ENCODE assay signal across 26 cellular contexts in genomic region chr18:13439475-13439874, GRCh38.
DNase-seq lines count a peak whose midpoint lies in the region; ATAC-seq and TF ChIP-seq lines count a peak whose summit lies in the region.
"Had no signal": no experiment of that assay in that cellular context is flagged by ENCODE, and none has a peak within 500 bp of the region (broad histone marks: within the 10 kb centered on the region; RNA-seq: fewer than 3 reads in every experiment).

No MANE protein-coding gene starts in this region.

- no peaks in the 10 kb centered on the region for H3K27me3 ChIP-seq in DND-41 (ENCODE audit: insufficient read depth, low read length, poor library complexity)
- H3K27me3 ChIP-seq: left lung, testis, vagina had no signal

- H3K4me1 Mint-ChIP-seq in T-helper 2 cell treated with Interferon-gamma antibody and Interleukin-4, amounts not matched to agents 5 μg/mL and 100 μg/mL, for 36 hours (ENCODE audit: low read depth), result peaks cover 56% of the 10 kb centered on the region
- H3K4me1 Mint-ChIP-seq in activated T-helper 2 cell treated with anti-CD3 and anti-CD28 coated beads, Interferon-gamma antibody, Interleukin-2, Interleukin-4, amounts not matched to agents 10 μg/mL and 5 μg/mL and 100 μg/mL, durations not matched to agents 14 hours and 24 hours and 36 hours (ENCODE audit: low read depth), result peaks cover 61% of the 10 kb centered on the region
- peaks cover 6% of the 10 kb centered on the region for H3K4me1 Mint-ChIP-seq in neural crest cell

- H3K4me3 Mint-ChIP-seq in T-helper 2 cell treated with Interferon-gamma antibody and Interleukin-4, amounts not matched to agents 5 μg/mL and 100 μg/mL, for 36 hours, result peak overlapping the region; percentile 81
- peak overlapping the region; percentile 44 for H3K4me3 Mint-ChIP-seq in activated T-helper 2 cell treated with anti-CD3 and anti-CD28 coated beads, Interferon-gamma antibody, Interleukin-2, Interleukin-4, amounts not matched to agents 10 μg/mL and 5 μg/mL and 100 μg/mL, durations not matched to agents 14 hours and 24 hours and 36 hours (ENCODE audit: low read depth)
- H3K4me3 Mint-ChIP-seq in neural crest cell, result no peak overlapping the region
- H3K4me3 Mint-ChIP-seq: activated B cell treated with CpG ODN at 0.5 μM for 24 hours; central memory CD8-positive, alpha-beta T cell; GM23338 had no signal

- no peaks in the 10 kb centered on the region for H3K36me3 Mint-ChIP-seq in T-helper 2 cell treated with Interferon-gamma antibody and Interleukin-4, amounts not matched to agents 5 μg/mL and 100 μg/mL, for 36 hours (ENCODE audit: low read depth)
- H3K36me3 Mint-ChIP-seq in activated T-helper 2 cell treated with anti-CD3 and anti-CD28 coated beads, Interferon-gamma antibody, Interleukin-2, Interleukin-4, amounts not matched to agents 10 μg/mL and 5 μg/mL and 100 μg/mL, durations not matched to agents 14 hours and 24 hours and 36 hours (ENCODE audit: low read depth), result no peaks in the 10 kb centered on the region
- H3K36me3 Mint-ChIP-seq in neural crest cell (ENCODE audit: low read depth), result no peaks in the 10 kb centered on the region

- no peaks in the 10 kb centered on the region for H3K9me3 Mint-ChIP-seq in T-helper 2 cell treated with Interferon-gamma antibody and Interleukin-4, amounts not matched to agents 5 μg/mL and 100 μg/mL, for 36 hours
- H3K9me3 Mint-ChIP-seq in activated T-helper 2 cell treated with anti-CD3 and anti-CD28 coated beads, Interferon-gamma antibody, Interleukin-2, Interleukin-4, amounts not matched to agents 10 μg/mL and 5 μg/mL and 100 μg/mL, durations not matched to agents 14 hours and 24 hours and 36 hours, result no peaks in the 10 kb centered on the region
- no peaks in the 10 kb centered on the region for H3K9me3 Mint-ChIP-seq in neural crest cell
- H3K9me3 Mint-ChIP-seq: activated B cell treated with CpG ODN at 0.5 μM for 24 hours; activated T-cell treated with anti-CD3 and anti-CD28 coated beads, Interleukin-2, amount 50 U/mL, for 4 hours; central memory CD8-positive, alpha-beta T cell; GM23338 had no signal

- peak overlapping the region; percentile 98 for H3K27ac ChIP-seq in DND-41 (ENCODE audit: low read length)
- H3K27ac ChIP-seq: epithelial cell of prostate, HL-60, left lung, prostate gland, testis, vagina had no signal

- peaks cover 99% of the 10 kb centered on the region for H3K4me1 ChIP-seq in DND-41 (ENCODE audit: insufficient read depth, low read length)
- H3K4me1 ChIP-seq: prostate gland, testis had no signal

- H3K9ac ChIP-seq in DND-41 (ENCODE audit: low read depth, low read length), result peak overlapping the region; percentile 64

- no peak for DNase-seq in T-helper 2 cell treated with Interferon-gamma antibody and Interleukin-4, amounts not matched to agents 5 μg/mL and 100 μg/mL, for 36 hours (ENCODE audit: low spot score)
- DNase-seq in T-helper 2 cell, result no peak
- DNase-seq in DND-41, result peak; percentile 48
- no peak for DNase-seq in activated T-helper 2 cell treated with anti-CD3 and anti-CD28 coated beads, Interferon-gamma antibody, Interleukin-2, Interleukin-4, amounts not matched to agents 10 μg/mL and 5 μg/mL and 100 μg/mL, durations not matched to agents 14 hours and 24 hours and 36 hours (ENCODE audit: low spot score)
- no peak for DNase-seq in neural crest cell (ENCODE audit: low read depth, low spot score)
- DNase-seq in NCI-H146 (lab: John Stamatoyannopoulos, UW), result no peak
- DNase-seq in activated CD4-positive, CD25-positive, alpha-beta regulatory T cell (lab: John Stamatoyannopoulos, UW), result no peak
- DNase-seq: activated B cell treated with CpG ODN at 0.5 μM for 24 hours; activated CD8-positive, alpha-beta memory T cell treated with anti-CD3 and anti-CD28 coated beads for 24 hours; activated T-cell treated with anti-CD3 and anti-CD28 coated beads, Interleukin-2, amount 50 U/mL, for 4 hours; glutamatergic neuron; left lung; mesendoderm; MV-4-11; NCI-H446; nucleus accumbens; SHP77; stimulated activated naive CD4-positive, alpha-beta T cell treated with Interleukin-2 at 50 U/mL for 16 hours; testis had no signal

- no peaks in the 10 kb centered on the region for H3K27me3 Mint-ChIP-seq in T-helper 2 cell treated with Interferon-gamma antibody and Interleukin-4, amounts not matched to agents 5 μg/mL and 100 μg/mL, for 36 hours (ENCODE audit: low read depth)
- H3K27me3 Mint-ChIP-seq in activated T-helper 2 cell treated with anti-CD3 and anti-CD28 coated beads, Interferon-gamma antibody, Interleukin-2, Interleukin-4, amounts not matched to agents 10 μg/mL and 5 μg/mL and 100 μg/mL, durations not matched to agents 14 hours and 24 hours and 36 hours (ENCODE audit: low read depth), result no peaks in the 10 kb centered on the region
- peaks cover 16% of the 10 kb centered on the region for H3K27me3 Mint-ChIP-seq in neural crest cell (ENCODE audit: low read depth)
- H3K27me3 Mint-ChIP-seq: central memory CD8-positive, alpha-beta T cell had no signal

- peak overlapping the region; percentile 61 for H3K4me2 ChIP-seq in DND-41 (ENCODE audit: insufficient read depth, low read length)
- H3K4me2 ChIP-seq: GM23338 had no signal

- H3K36me3 ChIP-seq in DND-41 (ENCODE audit: insufficient read depth, low read length), result peaks cover 3% of the 10 kb centered on the region; the same call in 1 of the 2 replicates
- H3K36me3 ChIP-seq: left lung, prostate gland, vagina had no signal

- H3K9me3 ChIP-seq in DND-41 (ENCODE audit: insufficient read depth, low read length, severe bottlenecking), result no peaks in the 10 kb centered on the region
- H3K9me3 ChIP-seq: left lung, prostate gland, testis, vagina had no signal

- H3K79me2 ChIP-seq in DND-41 (ENCODE audit: insufficient read depth, low read length), result peaks cover 64% of the 10 kb centered on the region

- peak overlapping the region in 1 of 2 experiments; percentile 43; a peak in 2 of 4 replicates for H3K4me3 ChIP-seq in DND-41 (ENCODE audit: low read depth in 1 of 2, low read length in 2 of 2)
- H3K4me3 ChIP-seq: GM23338, left lung, prostate gland, testis, vagina had no signal

- intact Hi-C loops in activated T-helper 2 cell treated with anti-CD3 and anti-CD28 coated beads, Interferon-gamma antibody, Interleukin-2, Interleukin-4, amounts not matched to agents 10 μg/mL and 5 μg/mL and 100 μg/mL, durations not matched to agents 14 hours and 24 hours and 36 hours (cut with micrococcal nuclease), result loop anchor here (2.0 to 5.0 kb wide), 3 partner anchors 25 to 173 kb away; no protein-coding TSS in a partner anchor

- TF ChIP-seq CTCF in DND-41 (IDR thresholded peaks at IDR 0.05; ENCODE audit: borderline replicate concordance, extremely low read depth, low read length, poor library complexity, severe bottlenecking) (no peak), neural crest cell (conservative IDR thresholded peaks at IDR 0.05) (no peak)

- no peak for ATAC-seq in DND-41 (ENCODE audit: insufficient read depth, low read depth)
- no peak for ATAC-seq in HG02678 (IDR thresholded peaks at IDR 0.05; ENCODE audit: unreplicated experiment)
- ATAC-seq: GM23338, left lung had no signal

- H2AFZ ChIP-seq in DND-41 (ENCODE audit: low read depth, low read length), result 0 out of 2 replicates have a peak overlapping the region, but pooled peaks have one; percentile 9
- H2AFZ ChIP-seq: GM23338 had no signal

- H4K20me1 ChIP-seq in DND-41 (ENCODE audit: insufficient read depth, low read length), result no peaks in the 10 kb centered on the region

- H3K27ac Mint-ChIP-seq in T-helper 2 cell treated with Interferon-gamma antibody and Interleukin-4, amounts not matched to agents 5 μg/mL and 100 μg/mL, for 36 hours, result peak overlapping the region; percentile 81
- H3K27ac Mint-ChIP-seq in activated T-helper 2 cell treated with anti-CD3 and anti-CD28 coated beads, Interferon-gamma antibody, Interleukin-2, Interleukin-4, amounts not matched to agents 10 μg/mL and 5 μg/mL and 100 μg/mL, durations not matched to agents 14 hours and 24 hours and 36 hours, result peak overlapping the region; percentile 84
- peak overlapping the region; percentile 76 for H3K27ac Mint-ChIP-seq in neural crest cell (ENCODE audit: unreplicated experiment)
- H3K27ac Mint-ChIP-seq: activated B cell treated with CpG ODN at 0.5 μM for 24 hours, GM23338 had no signal
